ENCODE assay signal across 19 cellular contexts in the genomic region with DNA sequence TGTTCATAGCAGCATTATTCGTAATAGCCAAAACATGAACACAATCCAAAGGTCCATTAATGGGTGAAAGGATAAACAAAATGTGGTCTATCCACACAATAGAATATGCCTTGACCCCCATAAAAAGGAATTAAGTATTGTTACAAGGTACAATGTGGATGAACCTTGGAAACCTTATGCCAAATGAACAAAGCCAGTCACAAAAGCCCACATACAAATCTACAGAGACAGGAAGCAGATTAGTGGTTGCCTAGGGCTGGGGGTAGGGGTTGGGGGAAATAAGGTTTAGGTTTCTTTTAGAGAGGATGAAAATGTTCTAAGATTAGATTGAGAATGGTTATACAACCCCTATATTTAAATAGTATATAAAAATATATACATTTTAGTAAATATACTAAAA. TPM values are rescaled to one million over a fixed set of nuclear protein-coding genes. Genes with fewer than 3 reads are reported as not detected.
DNase-seq lines count a peak whose midpoint lies in the region; ATAC-seq, FAIRE-seq and TF ChIP-seq lines count a peak whose summit lies in the region.
"Had no signal": no experiment of that assay in that cellular context is flagged by ENCODE, and none has a peak within 500 bp of the region (broad histone marks: within the 10 kb centered on the region; RNA-seq: fewer than 3 reads in every experiment).

No MANE protein-coding gene starts in this region.

- DNase-seq in activated naive CD4-positive, alpha-beta T cell treated with anti-CD3 and anti-CD28 coated beads for 36 hours, result no peak
- no peak for DNase-seq in activated naive CD4-positive, alpha-beta T cell (lab: John Stamatoyannopoulos, UW)
- peak; percentile 40 for DNase-seq in OCI-M1 (lab: John Stamatoyannopoulos, UW)
- no peak for DNase-seq in GM12878 (ENCODE audit: low read depth, low spot score)
- DNase-seq in neural progenitor cell (ENCODE audit: low spot score), result no peak
- DNase-seq in left colon, result no peak
- no peak for DNase-seq in body of pancreas
- DNase-seq: activated CD4-positive, CD25-positive, alpha-beta regulatory T cell; amygdala; cerebellar nuclear complex; heart left ventricle; IMR-90; mammary epithelial cell; NCI-H1048; NCI-H524; SHP77 treated with DMSO at 0.1 percent for 48 hours; stimulated activated CD4-positive, alpha-beta T cell treated with anti-CD3 and anti-CD28 coated beads, Interleukin-1b, Interleukin-23, amount 100 ng/mL, for 48 hours had no signal

- TF ChIP-seq POLR2A in GM12878 (IDR thresholded peaks at IDR 0.05; ENCODE audit: low read depth, low read length) (no peak), body of pancreas (IDR thresholded peaks at IDR 0.05) (no peak)

- H3K36me3 Mint-ChIP-seq in activated naive CD4-positive, alpha-beta T cell treated with anti-CD3 and anti-CD28 coated beads for 36 hours (ENCODE audit: low read depth), result peaks cover 5% of the 10 kb centered on the region
- H3K36me3 Mint-ChIP-seq in neural progenitor cell, result no peaks in the 10 kb centered on the region

- H3K9me3 ChIP-seq in GM12878 (replicated peaks; ENCODE audit: control insufficient read depth, insufficient read depth, low read length) (no peaks in the 10 kb centered on the region; the same call in 2 of the 3 replicates), neural progenitor cell (ENCODE audit: low read depth) (no peaks in the 10 kb centered on the region), body of pancreas (no peaks in the 10 kb centered on the region)
- H3K9me3 ChIP-seq: heart left ventricle had no signal

- no TSS peak for BruUV-seq in GM12878 (replicated peaks; lab: Mats Ljungman, UMichigan)

- H3K79me2 ChIP-seq in GM12878 (ENCODE audit: control insufficient read depth, insufficient read depth, low read length) (peaks cover 96% of the 10 kb centered on the region), neural progenitor cell (ENCODE audit: low read depth) (peaks cover 78% of the 10 kb centered on the region)

- in situ Hi-C loops in GM12878 (cut with MboI), result no loop called here

- FAIRE-seq in GM12878 (lab: Jason Lieb, UNC), result no peak
- FAIRE-seq: GM18507 had no signal

- no peaks in the 10 kb centered on the region for H3K9me3 Mint-ChIP-seq in activated naive CD4-positive, alpha-beta T cell treated with anti-CD3 and anti-CD28 coated beads for 36 hours
- H3K9me3 Mint-ChIP-seq in neural progenitor cell, result peaks cover 2% of the 10 kb centered on the region

- TF ChIP-seq CTCF in GM12878 (IDR thresholded peaks at IDR 0.05 in 2 of 3, conservative IDR thresholded peaks at IDR 0.05 in 1 of 3; ENCODE audit: control insufficient read depth in 2 of 3, extremely low read depth in 1 of 3, insufficient read depth in 1 of 3, low read depth in 3 of 3, low read length in 3 of 3), result no peak
- no peak for TF ChIP-seq CTCF in neural progenitor cell (IDR thresholded peaks at IDR 0.05)
- TF ChIP-seq CTCF in body of pancreas (IDR thresholded peaks at IDR 0.05), result no peak

- no peak for TF ChIP-seq EP300 in GM12878 (IDR thresholded peaks at IDR 0.05; ENCODE audit: borderline replicate concordance in 1 of 2, control insufficient read depth in 1 of 2, low read depth in 2 of 2, low read length in 2 of 2)

- H3K27me3 Mint-ChIP-seq in activated naive CD4-positive, alpha-beta T cell treated with anti-CD3 and anti-CD28 coated beads for 36 hours (ENCODE audit: low read depth), result no peaks in the 10 kb centered on the region
- H3K27me3 Mint-ChIP-seq in neural progenitor cell (ENCODE audit: insufficient read depth, low read depth), result no peaks in the 10 kb centered on the region

- H3K4me3 Mint-ChIP-seq in activated naive CD4-positive, alpha-beta T cell treated with anti-CD3 and anti-CD28 coated beads for 36 hours, result no peak overlapping the region
- no peak overlapping the region for H3K4me3 Mint-ChIP-seq in neural progenitor cell

- H2AFZ ChIP-seq in GM12878 (ENCODE audit: control insufficient read depth, low read depth, low read length), result no peak overlapping the region
- no peak overlapping the region for H2AFZ ChIP-seq in neural progenitor cell (replicated peaks)

- peak overlapping the region; percentile 70 for H3K27ac Mint-ChIP-seq in activated naive CD4-positive, alpha-beta T cell treated with anti-CD3 and anti-CD28 coated beads for 36 hours
- no peak overlapping the region for H3K27ac Mint-ChIP-seq in neural progenitor cell

- no peaks in the 10 kb centered on the region for H3K27me3 ChIP-seq in GM12878 (replicated peaks in 1 of 2; ENCODE audit: control insufficient read depth in 2 of 2, insufficient read depth in 2 of 2, low read length in 1 of 2)
- H3K27me3 ChIP-seq in neural progenitor cell, result no peaks in the 10 kb centered on the region
- H3K27me3 ChIP-seq in body of pancreas, result no peaks in the 10 kb centered on the region
- H3K27me3 ChIP-seq: heart left ventricle had no signal

- intact Hi-C loops in activated naive CD4-positive, alpha-beta T cell treated with anti-CD3 and anti-CD28 coated beads for 36 hours (cut with micrococcal nuclease), result loop anchor here (5.0 to 10.0 kb wide), 4 partner anchors 245 to 685 kb away; partner anchors contain the start of gene MSRB2
- intact Hi-C loops in GM12878 (cut with micrococcal nuclease; ENCODE audit: unreplicated experiment), result no loop called here
- intact Hi-C loops in left colon (cut with DNase I, micrococcal nuclease), result no loop called here
- intact Hi-C loops in body of pancreas (cut with DNase I), result no loop called here

- WGBS in GM12878 (ENCODE audit: insufficient coverage, insufficient replicate concordance, low lambda C conversion rate, missing lambda C conversion rate), result 91% methylated on average over 1 of the region's 1 CpG
- WGBS in body of pancreas, 2 donors, result 100% methylated on average over 1 of the region's 1 CpG

- H3K4me2 ChIP-seq in GM12878 (ENCODE audit: control insufficient read depth, insufficient read depth) (no peak overlapping the region), neural progenitor cell (peak overlapping the region; percentile 49)

- no peak overlapping the region for H3K9ac ChIP-seq in GM12878 (ENCODE audit: control insufficient read depth, insufficient read depth, low read length)
- H3K9ac ChIP-seq in neural progenitor cell, result no peak overlapping the region

- H3K4me1 ChIP-seq in GM12878 (ENCODE audit: control insufficient read depth, insufficient read depth, low read length) (peaks cover 28% of the 10 kb centered on the region), neural progenitor cell (peaks cover 17% of the 10 kb centered on the region), body of pancreas (peaks cover 26% of the 10 kb centered on the region)

- POLR2A ChIA-PET in GM12878 (lab: Charles Lee), result interaction anchor here (2.3 kb wide), 1 partner anchor 50 kb away, joined by 6 read pairs; no protein-coding TSS in a partner anchor

- SMC1A ChIA-PET in GM12878 (lab: Charles Lee; ENCODE audit: uncharacterized antibody, unreplicated experiment), result interaction anchor here (0.9 to 11.0 kb wide), 5 partner anchors 10 to 62 kb away, joined by 3 to 107 read pairs (median 4); no protein-coding TSS in a partner anchor

- H3K36me3 ChIP-seq in GM12878 (ENCODE audit: control insufficient read depth in 2 of 2, insufficient read depth in 2 of 2, low read length in 1 of 2) (peaks cover 1 to 2% of the 10 kb centered on the region in 2 experiments; a peak in 2 of 4 replicates), neural progenitor cell (no peaks in the 10 kb centered on the region), body of pancreas (replicated peaks in 1 of 2; ENCODE audit: insufficient read depth in 1 of 2, low read depth in 2 of 2) (no peaks in the 10 kb centered on the region)
- H3K36me3 ChIP-seq: heart left ventricle had no signal

- H3F3A ChIP-seq in neural progenitor cell (ENCODE audit: low read depth), result no peaks in the 10 kb centered on the region

- H3K27ac ChIP-seq in GM12878 (ENCODE audit: control insufficient read depth, insufficient read depth), result peak overlapping the region; percentile 12; the same call in 1 of the 2 replicates
- H3K27ac ChIP-seq in neural progenitor cell, result no peak overlapping the region
- H3K27ac ChIP-seq in body of pancreas, result no peak overlapping the region

- H3K4me3 ChIP-seq in GM12878 (no peak overlapping the region), neural progenitor cell (no peak overlapping the region), body of pancreas (no peak overlapping the region)
- H3K4me3 ChIP-seq: heart left ventricle had no signal

- RAD21 ChIA-PET in GM12878 (lab: Charles Lee; ENCODE audit: unreplicated experiment), result interaction anchor here (1.0 to 2.3 kb wide), 4 partner anchors 8 to 75 kb away, joined by 3 to 5 read pairs (median 4); no protein-coding TSS in a partner anchor

- H4K20me1 ChIP-seq in GM12878 (ENCODE audit: control insufficient read depth, insufficient read depth) (peaks cover 3% of the 10 kb centered on the region; the same call in 1 of the 2 replicates), neural progenitor cell (ENCODE audit: low read depth) (peaks cover 4% of the 10 kb centered on the region)

- CTCF ChIA-PET in activated naive CD4-positive, alpha-beta T cell treated with anti-CD3 and anti-CD28 coated beads for 36 hours (lab: Charles Lee), result no interaction called here
- CTCF ChIA-PET in GM12878 (lab: Yijun Ruan, JAX), result interaction anchor here (3.1 kb wide), 1 partner anchor 11 kb away, joined by 8 read pairs; no protein-coding TSS in a partner anchor

- no peak for ATAC-seq in GM12878
- ATAC-seq in left colon, result no peak
- ATAC-seq in body of pancreas, result no peak
- no peak for ATAC-seq in HG03342 (IDR thresholded peaks at IDR 0.05; ENCODE audit: unreplicated experiment)
- ATAC-seq: heart left ventricle had no signal

- H3K4me1 Mint-ChIP-seq in activated naive CD4-positive, alpha-beta T cell treated with anti-CD3 and anti-CD28 coated beads for 36 hours (ENCODE audit: low read depth), result peaks cover 90% of the 10 kb centered on the region
- H3K4me1 Mint-ChIP-seq in neural progenitor cell, result peaks cover 7% of the 10 kb centered on the region

- TF ChIP-seq RAD21 in GM12878 (IDR thresholded peaks at IDR 0.05; ENCODE audit: insufficient read depth, low read depth, low read length), result no peak

RNA-seq across cellular contexts. Expression of gene PIP4K2A, which starts 34.8 kb away (rescaled TPM):
- 10 to 100 TPM; 68.0 to 74.1 TPM for total RNA-seq in activated naive CD4-positive, alpha-beta T cell treated with anti-CD3 and anti-CD28 coated beads for 36 hours
- 75.2 and 80.8 TPM in 2 replicates for total RNA-seq in GM12878 (2013; cell fraction: nucleolus; rRNA removed)
- total RNA-seq in GM12878 (2014; rRNA removed), result 66.1 and 76.6 TPM in 2 replicates
- 138 and 139 TPM in 2 replicates for total RNA-seq in GM12878 (2014; rRNA removed; fragmentation: Illumina TruSeq; extraction: Trizol)
- total RNA-seq in GM12878 (2021), result 107 and 110 TPM in 2 replicates
- polyA plus RNA-seq in GM12878 (2011; ENCODE audit: low read depth), result 65.1 TPM
- polyA plus RNA-seq in GM12878 (2011; rRNA removed), result 74.2 and 111 TPM in 2 replicates
- 37.6 and 45.3 TPM in 2 replicates for polyA plus RNA-seq in GM12878 (2011; cell fraction: cytosol; rRNA removed)
- polyA plus RNA-seq in GM12878 (2011; cell fraction: nucleus; rRNA removed), result 30.4 and 31.2 TPM in 2 replicates
- polyA plus RNA-seq in GM12878 (2012), result 50.1 and 66.8 TPM in 2 replicates
- polyA plus RNA-seq in GM12878 (2014; fragmentation: Illumina TruSeq; extraction: Trizol), result 120 and 188 TPM in 2 replicates
- 100 to 1,000 TPM in 1 of 2 experiments, 10 to 100 TPM in 1; 54.3 to 103 TPM for polyA plus RNA-seq in GM12878 (2014; fragmentation: Nextera tagmentation; extraction: Ambion mirVana)
- 63.4 and 82.4 TPM in 2 replicates for polyA plus RNA-seq in GM12878 (2014; rRNA removed)
- 10 to 100 TPM; 84.1 to 84.8 TPM for polyA plus RNA-seq in GM12878 (2016; fragmentation: Nextera tagmentation; extraction: Ambion mirVana)
- 81.0 and 112 TPM in 2 replicates for polyA minus RNA-seq in GM12878 (2011; rRNA and poly(A)+ RNA removed)
- 36.2 and 39.6 TPM in 2 replicates for polyA minus RNA-seq in GM12878 (2011; cell fraction: cytosol; rRNA and poly(A)+ RNA removed)
- 36.8 and 50.8 TPM in 2 replicates for polyA minus RNA-seq in GM12878 (2011; cell fraction: nucleus; rRNA and poly(A)+ RNA removed)
- 23.7 and 37.6 TPM in 2 replicates for total RNA-seq in neural progenitor cell (ENCODE audit: low replicate concordance)
- 10 to 100 TPM; 11.3 to 16.8 TPM for total RNA-seq in left colon
- 1 to 10 TPM; 3.6 to 7.8 TPM for total RNA-seq in body of pancreas
